ENCODE assay signal across 1 cellular context in the genomic region with DNA sequence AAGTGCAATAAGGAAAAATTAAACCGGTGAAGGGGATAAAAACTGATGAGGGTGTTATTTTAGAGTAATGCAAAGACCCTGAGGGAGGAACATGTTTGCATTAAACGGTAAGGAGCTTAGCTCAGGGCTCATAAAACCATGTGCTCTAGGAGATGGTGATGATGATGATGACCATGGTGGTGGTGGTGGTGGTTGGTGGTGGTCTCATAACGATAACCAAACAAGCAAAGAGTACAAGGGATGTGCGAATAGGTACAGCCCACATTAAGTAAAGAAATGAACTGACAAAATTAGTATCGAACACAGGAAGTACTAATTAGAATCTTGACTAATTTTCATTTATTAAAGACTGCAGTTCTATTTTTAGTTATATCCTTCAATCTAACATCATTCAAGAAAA.
TF ChIP-seq lines count a peak whose summit lies in the region.

No MANE protein-coding gene starts in this region.

TF ChIP-seq in GM12878, 131 proteins besides CTCF, POLR2A, EP300 and RAD21 (continued from another document):
- no peak for TF ChIP-seq CBX3 (IDR thresholded peaks at IDR 0.05; ENCODE audit: borderline replicate concordance, low read depth)
